1 cellular context compared by ENCODE assay signal in the genomic region with DNA sequence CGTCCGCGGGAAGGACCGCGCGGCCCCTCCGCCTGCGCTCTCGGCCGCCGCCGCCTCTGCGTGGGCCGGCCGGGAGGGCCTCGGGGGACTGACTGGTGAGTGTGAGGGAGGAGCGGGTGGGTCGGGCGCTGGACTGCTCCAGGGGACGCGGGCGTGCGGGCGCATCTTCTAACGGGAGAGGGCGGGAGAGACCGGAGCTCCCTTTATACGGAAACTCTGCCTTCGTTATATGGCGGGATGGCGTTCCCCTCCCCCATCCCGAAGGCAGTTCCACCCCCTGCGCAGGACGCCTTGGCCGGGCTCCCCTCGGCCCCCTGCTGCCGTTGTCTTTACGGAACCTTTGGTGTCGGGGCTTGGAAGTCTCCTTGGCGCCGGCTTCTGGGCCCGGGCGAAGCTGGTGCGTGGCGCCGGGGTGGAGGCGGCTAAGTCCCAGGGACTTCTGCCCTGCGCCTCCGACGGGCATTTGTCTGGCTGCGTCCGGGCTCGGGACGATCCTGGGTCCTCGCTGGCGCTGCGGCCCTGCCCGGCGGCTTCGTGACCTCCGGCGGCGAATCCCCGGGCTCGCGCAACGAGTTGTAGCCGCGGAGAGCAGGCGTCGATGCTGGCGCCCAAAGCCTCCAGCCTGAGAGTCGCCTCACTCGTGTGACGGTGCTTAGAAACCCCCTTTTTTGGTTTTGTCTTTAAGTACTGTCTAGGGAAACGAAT.
TF ChIP-seq lines count a peak whose summit lies in the region.

No MANE protein-coding gene starts in this region.

TF ChIP-seq in HCT116, 20 proteins besides CTCF, POLR2A, EP300 and RAD21 (continued from another document):
- TF ChIP-seq, protein P1, sequence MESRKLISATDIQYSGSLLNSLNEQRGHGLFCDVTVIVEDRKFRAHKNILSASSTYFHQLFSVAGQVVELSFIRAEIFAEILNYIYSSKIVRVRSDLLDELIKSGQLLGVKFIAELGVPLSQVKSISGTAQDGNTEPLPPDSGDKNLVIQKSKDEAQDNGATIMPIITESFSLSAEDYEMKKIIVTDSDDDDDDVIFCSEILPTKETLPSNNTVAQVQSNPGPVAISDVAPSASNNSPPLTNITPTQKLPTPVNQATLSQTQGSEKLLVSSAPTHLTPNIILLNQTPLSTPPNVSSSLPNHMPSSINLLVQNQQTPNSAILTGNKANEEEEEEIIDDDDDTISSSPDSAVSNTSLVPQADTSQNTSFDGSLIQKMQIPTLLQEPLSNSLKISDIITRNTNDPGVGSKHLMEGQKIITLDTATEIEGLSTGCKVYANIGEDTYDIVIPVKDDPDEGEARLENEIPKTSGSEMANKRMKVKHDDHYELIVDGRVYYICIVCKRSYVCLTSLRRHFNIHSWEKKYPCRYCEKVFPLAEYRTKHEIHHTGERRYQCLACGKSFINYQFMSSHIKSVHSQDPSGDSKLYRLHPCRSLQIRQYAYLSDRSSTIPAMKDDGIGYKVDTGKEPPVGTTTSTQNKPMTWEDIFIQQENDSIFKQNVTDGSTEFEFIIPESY (IDR thresholded peaks at IDR 0.05; ENCODE audit: extremely low read depth, insufficient replicate concordance, low read length): no peak
- TF ChIP-seq MAX (IDR thresholded peaks at IDR 0.05) (peak; percentile 58; the same call in 1 of the 2 replicates), EGR1 (IDR thresholded peaks at IDR 0.05; ENCODE audit: low read depth) (peak; percentile 43; the same call in 1 of the 2 replicates), TCF7L2 (IDR thresholded peaks at IDR 0.05; ENCODE audit: borderline replicate concordance, extremely low read depth, insufficient read depth, insufficient read length) (peak; percentile 82), CBX3 (IDR thresholded peaks at IDR 0.05; ENCODE audit: low read depth) (0 out of 2 replicates have a peak, but pooled peaks have one; percentile 13), ZNF274 (IDR thresholded peaks at IDR 0.05; ENCODE audit: low read depth, low read length) (no peak)
TF ChIP-seq in HCT116: peak in this region for 5.
